ENCODE assay signal across 1 cellular context in the genomic region with DNA sequence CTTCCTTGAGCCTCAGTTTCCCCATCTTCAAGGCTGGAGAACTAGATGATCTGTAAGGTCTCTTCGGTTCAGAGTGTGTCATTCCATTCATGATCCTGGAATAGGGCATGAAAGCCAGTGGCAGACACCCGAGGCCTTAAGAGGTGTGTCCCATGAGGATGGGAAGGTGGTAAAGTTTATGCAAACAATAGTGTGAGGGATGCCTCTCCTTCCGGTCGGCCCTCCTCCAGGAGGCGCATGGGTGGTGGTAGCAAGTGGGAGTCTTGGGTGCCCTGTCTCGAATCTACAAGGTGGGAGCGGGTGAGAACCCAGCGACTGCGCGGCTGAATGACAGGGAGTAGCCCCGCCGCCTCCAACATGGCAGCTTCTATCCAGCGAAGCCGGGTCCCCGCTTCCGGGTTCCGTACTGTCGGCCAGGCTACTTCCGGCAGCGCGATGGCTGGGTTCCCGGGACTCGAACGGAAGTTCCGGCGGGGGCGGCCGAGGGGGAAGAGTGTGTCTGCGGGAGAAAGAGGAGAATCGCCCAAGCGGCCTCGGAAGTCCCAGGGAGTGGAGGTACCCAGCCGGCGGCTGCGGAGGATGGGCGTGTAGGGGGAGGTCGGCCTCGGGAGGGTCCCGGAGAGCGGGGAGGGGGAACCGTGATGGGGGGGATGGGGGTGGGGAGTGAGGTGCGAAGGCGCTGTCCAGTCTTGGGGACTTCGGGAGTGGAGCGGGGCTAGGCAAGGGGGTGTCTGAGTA.
TF ChIP-seq lines count a peak whose summit lies in the region.

A gene (plus strand): TSS at position 450 of the 738 bp plus-strand sequence. CDS start 1,538 bp downstream, outside the sequence.

TF ChIP-seq in HepG2, 621 proteins besides CTCF, POLR2A, EP300 and RAD21 (continued from another document and continues in another):
- TF ChIP-seq, protein P1, sequence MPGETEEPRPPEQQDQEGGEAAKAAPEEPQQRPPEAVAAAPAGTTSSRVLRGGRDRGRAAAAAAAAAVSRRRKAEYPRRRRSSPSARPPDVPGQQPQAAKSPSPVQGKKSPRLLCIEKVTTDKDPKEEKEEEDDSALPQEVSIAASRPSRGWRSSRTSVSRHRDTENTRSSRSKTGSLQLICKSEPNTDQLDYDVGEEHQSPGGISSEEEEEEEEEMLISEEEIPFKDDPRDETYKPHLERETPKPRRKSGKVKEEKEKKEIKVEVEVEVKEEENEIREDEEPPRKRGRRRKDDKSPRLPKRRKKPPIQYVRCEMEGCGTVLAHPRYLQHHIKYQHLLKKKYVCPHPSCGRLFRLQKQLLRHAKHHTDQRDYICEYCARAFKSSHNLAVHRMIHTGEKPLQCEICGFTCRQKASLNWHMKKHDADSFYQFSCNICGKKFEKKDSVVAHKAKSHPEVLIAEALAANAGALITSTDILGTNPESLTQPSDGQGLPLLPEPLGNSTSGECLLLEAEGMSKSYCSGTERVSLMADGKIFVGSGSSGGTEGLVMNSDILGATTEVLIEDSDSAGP (CRISPR knock-in tag; IDR thresholded peaks at IDR 0.05; ENCODE audit: borderline replicate concordance) = peak; percentile 84
- TF ChIP-seq AGO2 (optimal IDR thresholded peaks at IDR 0.05; ENCODE audit: low read depth, low read length) (peak; percentile 90), ZBTB8A (CRISPR knock-in tag; IDR thresholded peaks at IDR 0.05; ENCODE audit: borderline replicate concordance, low read depth) (no peak), HES4 (CRISPR knock-in tag; IDR thresholded peaks at IDR 0.05; ENCODE audit: borderline replicate concordance) (no peak), ZNF781 (CRISPR knock-in tag; IDR thresholded peaks at IDR 0.05; ENCODE audit: borderline replicate concordance, not compliant biosample characterization) (no peak), U2AF1 (optimal IDR thresholded peaks at IDR 0.05; ENCODE audit: low read depth, low read length) (peak; percentile 72), ZNF557 (CRISPR knock-in tag; IDR thresholded peaks at IDR 0.05) (no peak), SIX1 (CRISPR knock-in tag; IDR thresholded peaks at IDR 0.05; ENCODE audit: borderline replicate concordance) (no peak), ZIK1 (CRISPR knock-in tag; IDR thresholded peaks at IDR 0.05; ENCODE audit: borderline replicate concordance, low read depth) (no peak), PHB2 (IDR thresholded peaks at IDR 0.05; ENCODE audit: partially characterized antibody) (no peak), MTA1 (CRISPR knock-in tag; IDR thresholded peaks at IDR 0.05; ENCODE audit: borderline replicate concordance) (no peak), CREB1 (IDR thresholded peaks at IDR 0.05) (peak; percentile 22; the same call in 1 of the 2 replicates), CREB1 (CRISPR knock-in tag; IDR thresholded peaks at IDR 0.05) (peak; percentile 83), KLF13 (CRISPR knock-in tag; IDR thresholded peaks at IDR 0.05) (no peak), ZNF766 (CRISPR knock-in tag; IDR thresholded peaks at IDR 0.05; ENCODE audit: borderline replicate concordance) (no peak), ZNF331 (CRISPR knock-in tag; IDR thresholded peaks at IDR 0.05) (no peak), TSC22D2 (CRISPR knock-in tag; IDR thresholded peaks at IDR 0.05; ENCODE audit: borderline replicate concordance) (no peak), RBFOX2 (IDR thresholded peaks at IDR 0.05; ENCODE audit: low read depth, low read length) (peak; percentile 78), NONO (IDR thresholded peaks at IDR 0.05) (no peak), NONO (CRISPR knock-in tag; conservative IDR thresholded peaks at IDR 0.05) (no peak; the same call in 1 of the 2 replicates), ZMYM4 (CRISPR knock-in tag; IDR thresholded peaks at IDR 0.05) (no peak), HHEX (CRISPR knock-in tag; IDR thresholded peaks at IDR 0.05) (no peak), ZNF773 (CRISPR knock-in tag; IDR thresholded peaks at IDR 0.05; ENCODE audit: borderline replicate concordance) (no peak), HOXA7 (CRISPR knock-in tag; IDR thresholded peaks at IDR 0.05) (no peak), SKI (IDR thresholded peaks at IDR 0.05; ENCODE audit: partially characterized antibody) (no peak), EEA1 (CRISPR knock-in tag; IDR thresholded peaks at IDR 0.05; ENCODE audit: borderline replicate concordance) (no peak), ZNF235 (CRISPR knock-in tag; IDR thresholded peaks at IDR 0.05; ENCODE audit: borderline replicate concordance) (no peak), MATR3 (CRISPR knock-in tag; IDR thresholded peaks at IDR 0.05) (no peak), GABPA (IDR thresholded peaks at IDR 0.05; ENCODE audit: low read depth, low read length) (no peak), GABPA (CRISPR knock-in tag; IDR thresholded peaks at IDR 0.05; ENCODE audit: low read depth) (peak; percentile 97), BRD4 (CRISPR knock-in tag; IDR thresholded peaks at IDR 0.05) (no peak), DMAP1 (CRISPR knock-in tag; IDR thresholded peaks at IDR 0.05) (peak; percentile 29; the same call in 1 of the 2 replicates)
- TF ChIP-seq, protein P2, sequence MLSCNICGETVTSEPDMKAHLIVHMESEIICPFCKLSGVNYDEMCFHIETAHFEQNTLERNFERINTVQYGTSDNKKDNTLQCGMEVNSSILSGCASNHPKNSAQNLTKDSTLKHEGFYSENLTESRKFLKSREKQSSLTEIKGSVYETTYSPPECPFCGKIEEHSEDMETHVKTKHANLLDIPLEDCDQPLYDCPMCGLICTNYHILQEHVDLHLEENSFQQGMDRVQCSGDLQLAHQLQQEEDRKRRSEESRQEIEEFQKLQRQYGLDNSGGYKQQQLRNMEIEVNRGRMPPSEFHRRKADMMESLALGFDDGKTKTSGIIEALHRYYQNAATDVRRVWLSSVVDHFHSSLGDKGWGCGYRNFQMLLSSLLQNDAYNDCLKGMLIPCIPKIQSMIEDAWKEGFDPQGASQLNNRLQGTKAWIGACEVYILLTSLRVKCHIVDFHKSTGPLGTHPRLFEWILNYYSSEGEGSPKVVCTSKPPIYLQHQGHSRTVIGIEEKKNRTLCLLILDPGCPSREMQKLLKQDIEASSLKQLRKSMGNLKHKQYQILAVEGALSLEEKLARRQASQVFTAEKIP (CRISPR knock-in tag; IDR thresholded peaks at IDR 0.05; ENCODE audit: borderline replicate concordance) = no peak
- TF ChIP-seq, protein P3, sequence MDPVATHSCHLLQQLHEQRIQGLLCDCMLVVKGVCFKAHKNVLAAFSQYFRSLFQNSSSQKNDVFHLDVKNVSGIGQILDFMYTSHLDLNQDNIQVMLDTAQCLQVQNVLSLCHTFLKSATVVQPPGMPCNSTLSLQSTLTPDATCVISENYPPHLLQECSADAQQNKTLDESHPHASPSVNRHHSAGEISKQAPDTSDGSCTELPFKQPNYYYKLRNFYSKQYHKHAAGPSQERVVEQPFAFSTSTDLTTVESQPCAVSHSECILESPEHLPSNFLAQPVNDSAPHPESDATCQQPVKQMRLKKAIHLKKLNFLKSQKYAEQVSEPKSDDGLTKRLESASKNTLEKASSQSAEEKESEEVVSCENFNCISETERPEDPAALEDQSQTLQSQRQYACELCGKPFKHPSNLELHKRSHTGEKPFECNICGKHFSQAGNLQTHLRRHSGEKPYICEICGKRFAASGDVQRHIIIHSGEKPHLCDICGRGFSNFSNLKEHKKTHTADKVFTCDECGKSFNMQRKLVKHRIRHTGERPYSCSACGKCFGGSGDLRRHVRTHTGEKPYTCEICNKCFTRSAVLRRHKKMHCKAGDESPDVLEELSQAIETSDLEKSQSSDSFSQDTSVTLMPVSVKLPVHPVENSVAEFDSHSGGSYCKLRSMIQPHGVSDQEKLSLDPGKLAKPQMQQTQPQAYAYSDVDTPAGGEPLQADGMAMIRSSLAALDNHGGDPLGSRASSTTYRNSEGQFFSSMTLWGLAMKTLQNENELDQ (CRISPR knock-in tag; IDR thresholded peaks at IDR 0.05; ENCODE audit: borderline replicate concordance) = peak; percentile 33; the same call in 1 of the 2 replicates
- TF ChIP-seq, protein P4, sequence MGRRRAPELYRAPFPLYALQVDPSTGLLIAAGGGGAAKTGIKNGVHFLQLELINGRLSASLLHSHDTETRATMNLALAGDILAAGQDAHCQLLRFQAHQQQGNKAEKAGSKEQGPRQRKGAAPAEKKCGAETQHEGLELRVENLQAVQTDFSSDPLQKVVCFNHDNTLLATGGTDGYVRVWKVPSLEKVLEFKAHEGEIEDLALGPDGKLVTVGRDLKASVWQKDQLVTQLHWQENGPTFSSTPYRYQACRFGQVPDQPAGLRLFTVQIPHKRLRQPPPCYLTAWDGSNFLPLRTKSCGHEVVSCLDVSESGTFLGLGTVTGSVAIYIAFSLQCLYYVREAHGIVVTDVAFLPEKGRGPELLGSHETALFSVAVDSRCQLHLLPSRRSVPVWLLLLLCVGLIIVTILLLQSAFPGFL (CRISPR knock-in tag; IDR thresholded peaks at IDR 0.05) = no peak
- TF ChIP-seq, protein P5, sequence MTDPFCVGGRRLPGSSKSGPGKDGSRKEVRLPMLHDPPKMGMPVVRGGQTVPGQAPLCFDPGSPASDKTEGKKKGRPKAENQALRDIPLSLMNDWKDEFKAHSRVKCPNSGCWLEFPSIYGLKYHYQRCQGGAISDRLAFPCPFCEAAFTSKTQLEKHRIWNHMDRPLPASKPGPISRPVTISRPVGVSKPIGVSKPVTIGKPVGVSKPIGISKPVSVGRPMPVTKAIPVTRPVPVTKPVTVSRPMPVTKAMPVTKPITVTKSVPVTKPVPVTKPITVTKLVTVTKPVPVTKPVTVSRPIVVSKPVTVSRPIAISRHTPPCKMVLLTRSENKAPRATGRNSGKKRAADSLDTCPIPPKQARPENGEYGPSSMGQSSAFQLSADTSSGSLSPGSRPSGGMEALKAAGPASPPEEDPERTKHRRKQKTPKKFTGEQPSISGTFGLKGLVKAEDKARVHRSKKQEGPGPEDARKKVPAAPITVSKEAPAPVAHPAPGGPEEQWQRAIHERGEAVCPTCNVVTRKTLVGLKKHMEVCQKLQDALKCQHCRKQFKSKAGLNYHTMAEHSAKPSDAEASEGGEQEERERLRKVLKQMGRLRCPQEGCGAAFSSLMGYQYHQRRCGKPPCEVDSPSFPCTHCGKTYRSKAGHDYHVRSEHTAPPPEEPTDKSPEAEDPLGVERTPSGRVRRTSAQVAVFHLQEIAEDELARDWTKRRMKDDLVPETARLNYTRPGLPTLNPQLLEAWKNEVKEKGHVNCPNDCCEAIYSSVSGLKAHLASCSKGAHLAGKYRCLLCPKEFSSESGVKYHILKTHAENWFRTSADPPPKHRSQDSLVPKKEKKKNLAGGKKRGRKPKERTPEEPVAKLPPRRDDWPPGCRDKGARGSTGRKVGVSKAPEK (CRISPR knock-in tag; IDR thresholded peaks at IDR 0.05; ENCODE audit: borderline replicate concordance) = no peak
- TF ChIP-seq, protein P6, sequence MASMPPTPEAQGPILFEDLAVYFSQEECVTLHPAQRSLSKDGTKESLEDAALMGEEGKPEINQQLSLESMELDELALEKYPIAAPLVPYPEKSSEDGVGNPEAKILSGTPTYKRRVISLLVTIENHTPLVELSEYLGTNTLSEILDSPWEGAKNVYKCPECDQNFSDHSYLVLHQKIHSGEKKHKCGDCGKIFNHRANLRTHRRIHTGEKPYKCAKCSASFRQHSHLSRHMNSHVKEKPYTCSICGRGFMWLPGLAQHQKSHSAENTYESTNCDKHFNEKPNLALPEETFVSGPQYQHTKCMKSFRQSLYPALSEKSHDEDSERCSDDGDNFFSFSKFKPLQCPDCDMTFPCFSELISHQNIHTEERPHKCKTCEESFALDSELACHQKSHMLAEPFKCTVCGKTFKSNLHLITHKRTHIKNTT (CRISPR knock-in tag; IDR thresholded peaks at IDR 0.05) = no peak
- TF ChIP-seq, protein P7, sequence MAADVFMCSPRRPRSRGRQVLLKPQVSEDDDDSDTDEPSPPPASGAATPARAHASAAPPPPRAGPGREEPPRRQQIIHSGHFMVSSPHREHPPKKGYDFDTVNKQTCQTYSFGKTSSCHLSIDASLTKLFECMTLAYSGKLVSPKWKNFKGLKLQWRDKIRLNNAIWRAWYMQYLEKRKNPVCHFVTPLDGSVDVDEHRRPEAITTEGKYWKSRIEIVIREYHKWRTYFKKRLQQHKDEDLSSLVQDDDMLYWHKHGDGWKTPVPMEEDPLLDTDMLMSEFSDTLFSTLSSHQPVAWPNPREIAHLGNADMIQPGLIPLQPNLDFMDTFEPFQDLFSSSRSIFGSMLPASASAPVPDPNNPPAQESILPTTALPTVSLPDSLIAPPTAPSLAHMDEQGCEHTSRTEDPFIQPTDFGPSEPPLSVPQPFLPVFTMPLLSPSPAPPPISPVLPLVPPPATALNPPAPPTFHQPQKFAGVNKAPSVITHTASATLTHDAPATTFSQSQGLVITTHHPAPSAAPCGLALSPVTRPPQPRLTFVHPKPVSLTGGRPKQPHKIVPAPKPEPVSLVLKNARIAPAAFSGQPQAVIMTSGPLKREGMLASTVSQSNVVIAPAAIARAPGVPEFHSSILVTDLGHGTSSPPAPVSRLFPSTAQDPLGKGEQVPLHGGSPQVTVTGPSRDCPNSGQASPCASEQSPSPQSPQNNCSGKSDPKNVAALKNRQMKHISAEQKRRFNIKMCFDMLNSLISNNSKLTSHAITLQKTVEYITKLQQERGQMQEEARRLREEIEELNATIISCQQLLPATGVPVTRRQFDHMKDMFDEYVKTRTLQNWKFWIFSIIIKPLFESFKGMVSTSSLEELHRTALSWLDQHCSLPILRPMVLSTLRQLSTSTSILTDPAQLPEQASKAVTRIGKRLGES (CRISPR knock-in tag; IDR thresholded peaks at IDR 0.05; ENCODE audit: borderline replicate concordance) = no peak
